20 cellular contexts compared by ENCODE assay signal in genomic region chr3:134933997-134934396, GRCh38.
DNase-seq lines count a peak whose midpoint lies in the region; ATAC-seq lines count a peak whose summit lies in the region.
"Had no signal": no experiment of that assay in that cellular context is flagged by ENCODE, and none has a peak within 500 bp of the region (broad histone marks: within the 10 kb centered on the region; RNA-seq: fewer than 3 reads in every experiment).

No MANE protein-coding gene starts in this region.

- no peaks in the 10 kb centered on the region for H3K4me1 Mint-ChIP-seq in stimulated activated naive B cell treated with anti-CD40 and anti-IgM and Interleukin-4, amounts not matched to agents 10 μg/mL and 1 μg/mL and 100 μg/mL, for 72 hours
- H3K4me1 Mint-ChIP-seq: B cell had no signal

- H3K36me3 Mint-ChIP-seq in stimulated activated naive B cell treated with anti-CD40 and anti-IgM and Interleukin-4, amounts not matched to agents 10 μg/mL and 1 μg/mL and 100 μg/mL, for 72 hours = no peaks in the 10 kb centered on the region
- H3K36me3 Mint-ChIP-seq: T-cell had no signal

- DNase-seq in NCI-H345 (lab: John Stamatoyannopoulos, UW) (peak; percentile 5), NCI-H345 treated with DMSO at 0.1 percent for 48 hours (lab: John Stamatoyannopoulos, UW; ENCODE audit: unreplicated experiment) (no peak), NCI-H2081 treated with DMSO at 0.1 percent for 48 hours (lab: John Stamatoyannopoulos, UW) (peak; percentile 31), NCI-H748 treated with DMSO at 0.1 percent for 48 hours (lab: John Stamatoyannopoulos, UW) (peak; percentile 61), SIG-M5 treated with dmso at 0.1 percent for 504 hours (lab: John Stamatoyannopoulos, UW; ENCODE audit: unreplicated experiment) (no peak), MG63 (no peak)
- no peak for DNase-seq in stimulated activated naive B cell treated with anti-CD40 and anti-IgM and Interleukin-4, amounts not matched to agents 10 μg/mL and 1 μg/mL and 100 μg/mL, for 72 hours
- DNase-seq: DMS 273 treated with DMSO at 0.1 percent for 48 hours, GF-D8, HCEC 1CT, IMR-90, NCI-H187 treated with DMSO at 0.1 percent for 48 hours, NCI-H226, NCI-H526, SHP77, T-cell had no signal

- H3K9me3 ChIP-seq in MG63 = no peaks in the 10 kb centered on the region

- H3K9me3 Mint-ChIP-seq in stimulated activated naive B cell treated with anti-CD40 and anti-IgM and Interleukin-4, amounts not matched to agents 10 μg/mL and 1 μg/mL and 100 μg/mL, for 72 hours = no peaks in the 10 kb centered on the region
- H3K9me3 Mint-ChIP-seq: GM23338, T-cell had no signal

- no peak overlapping the region for H3K27ac Mint-ChIP-seq in stimulated activated naive B cell treated with anti-CD40 and anti-IgM and Interleukin-4, amounts not matched to agents 10 μg/mL and 1 μg/mL and 100 μg/mL, for 72 hours
- H3K27ac Mint-ChIP-seq: B cell, GM23338, T-cell had no signal

- H3K27me3 Mint-ChIP-seq in stimulated activated naive B cell treated with anti-CD40 and anti-IgM and Interleukin-4, amounts not matched to agents 10 μg/mL and 1 μg/mL and 100 μg/mL, for 72 hours = peaks cover 0 to 4% of the 10 kb centered on the region in 2 donors

- no peak overlapping the region for H3K4me3 Mint-ChIP-seq in stimulated activated naive B cell treated with anti-CD40 and anti-IgM and Interleukin-4, amounts not matched to agents 10 μg/mL and 1 μg/mL and 100 μg/mL, for 72 hours
- H3K4me3 Mint-ChIP-seq: B cell, GM23338, T-cell had no signal

- no peak for ATAC-seq in GM18873 (IDR thresholded peaks at IDR 0.05; ENCODE audit: low FRiP score, unreplicated experiment)
- ATAC-seq in stimulated activated naive B cell treated with anti-CD40 and anti-IgM and Interleukin-4, amounts not matched to agents 10 μg/mL and 1 μg/mL and 100 μg/mL, for 72 hours (replicated peaks) = no peak
- ATAC-seq: GM23338, SK-N-SH treated with all-trans-retinoic acid at 6 μM for 48 hours, T-cell had no signal

- H3K4me3 ChIP-seq in MG63 = no peak overlapping the region
- H3K4me3 ChIP-seq: GM23338 had no signal

- H3K36me3 ChIP-seq in MG63 = no peaks in the 10 kb centered on the region

- H3K27me3 ChIP-seq in MG63 = no peaks in the 10 kb centered on the region

Comparison
In these comparisons a context has a peak if more than half of its experiments do, and no peak if none do; other contexts are left out.
1. DNase-seq: peak in NCI-H345 (single experiment), NCI-H2081 treated with DMSO at 0.1 percent for 48 hours (single experiment) and NCI-H748 treated with DMSO at 0.1 percent for 48 hours (single experiment); none in NCI-H345 treated with DMSO at 0.1 percent for 48 hours (single experiment), SIG-M5 treated with dmso at 0.1 percent for 504 hours (single experiment), stimulated activated naive B cell treated with anti-CD40 and anti-IgM and Interleukin-4, amounts not matched to agents 10 μg/mL and 1 μg/mL and 100 μg/mL, for 72 hours (single experiment) and MG63 (single experiment).